Comparison of ENCODE assay signal across 33 cellular contexts in the genomic region with DNA sequence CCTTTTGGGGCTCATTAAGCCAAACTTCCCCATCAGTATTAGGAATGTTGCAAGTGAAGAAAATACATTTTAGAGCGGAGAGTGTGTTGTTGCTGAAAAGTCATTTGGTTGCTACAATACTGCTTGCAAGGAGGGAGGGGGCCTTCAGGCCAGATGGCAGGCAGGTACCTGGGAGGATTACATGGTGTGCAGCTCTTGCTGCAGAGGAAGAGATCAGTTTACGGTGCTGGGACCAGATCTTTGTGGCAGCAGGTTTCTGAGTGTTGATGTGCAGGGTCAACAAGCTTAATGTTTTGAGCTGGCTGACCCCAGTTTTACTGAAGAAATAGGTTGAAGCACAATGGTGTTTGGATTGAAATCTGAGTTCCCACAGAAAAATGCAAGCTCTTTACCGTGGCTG.
A peak's percentile ranks its signal among the peaks of the same experiment; 100 is the strongest.
DNase-seq lines count a peak whose midpoint lies in the region; ATAC-seq, FAIRE-seq and TF ChIP-seq lines count a peak whose summit lies in the region.
"Had no signal": no experiment of that assay in that cellular context is flagged by ENCODE, and none has a peak within 500 bp of the region (broad histone marks: within the 10 kb centered on the region; RNA-seq: fewer than 3 reads in every experiment).

No MANE protein-coding gene starts in this region.

- ATAC-seq in activated CD8-positive, alpha-beta T cell treated with anti-CD3 and anti-CD28 coated beads for 36 hours, result no peak
- ATAC-seq: esophagus mucosa; heart right ventricle; left colon; stimulated activated naive CD8-positive, alpha-beta T cell treated with anti-CD3 and anti-CD28 coated beads, Interleukin-15, Interleukin-2, amounts not matched to agents 100 U/mL and 50 U/mL, for 24 hours had no signal

- H3K27ac Mint-ChIP-seq in neural progenitor cell, result peak overlapping the region; percentile 21
- H3K27ac Mint-ChIP-seq in activated naive CD8-positive, alpha-beta T cell treated with anti-CD3 and anti-CD28 coated beads for 36 hours, result no peak overlapping the region
- no peak overlapping the region for H3K27ac Mint-ChIP-seq in activated CD8-positive, alpha-beta T cell treated with anti-CD3 and anti-CD28 coated beads for 36 hours
- H3K27ac Mint-ChIP-seq: activated CD4-positive, alpha-beta T cell treated with anti-CD3 and anti-CD28 coated beads, Interleukin-2, amount 10 ng/mL, durations not matched to agents 7 days and 5 days; memory B cell had no signal

- H3K9ac ChIP-seq in neural progenitor cell, result no peak overlapping the region

- H3K27me3 Mint-ChIP-seq in neural progenitor cell (ENCODE audit: insufficient read depth, low read depth), result peaks cover 3% of the 10 kb centered on the region
- H3K27me3 Mint-ChIP-seq in activated naive CD8-positive, alpha-beta T cell treated with anti-CD3 and anti-CD28 coated beads for 36 hours, result peaks cover 7% of the 10 kb centered on the region
- peaks cover 4% of the 10 kb centered on the region for H3K27me3 Mint-ChIP-seq in activated CD8-positive, alpha-beta T cell treated with anti-CD3 and anti-CD28 coated beads for 36 hours
- H3K27me3 Mint-ChIP-seq: activated CD4-positive, alpha-beta T cell treated with anti-CD3 and anti-CD28 coated beads, Interleukin-2, amount 10 ng/mL, durations not matched to agents 7 days and 5 days had no signal

- CTCF ChIA-PET in activated CD8-positive, alpha-beta T cell treated with anti-CD3 and anti-CD28 coated beads for 36 hours (lab: Charles Lee), result no interaction called here

- peak overlapping the region; percentile 84 for H2AFZ ChIP-seq in neural progenitor cell (replicated peaks)

- H3K9me3 ChIP-seq in neural progenitor cell (ENCODE audit: low read depth) (no peaks in the 10 kb centered on the region), small intestine (ENCODE audit: control insufficient read depth, low read depth) (no peaks in the 10 kb centered on the region)
- H3K9me3 ChIP-seq: heart right ventricle, neutrophil, prostate gland, testis had no signal

- DNase-seq in D341Med (ENCODE audit: low spot score) (peak; percentile 58), NCI-H2171 (lab: John Stamatoyannopoulos, UW) (peak; percentile 43), cerebellar cortex (ENCODE audit: low spot score) (peak; percentile 47), neural progenitor cell (ENCODE audit: low spot score) (peak; percentile 39), small intestine (no peak)
- DNase-seq in activated naive CD8-positive, alpha-beta T cell treated with anti-CD3 and anti-CD28 coated beads for 36 hours, result no peak
- DNase-seq in activated naive CD4-positive, alpha-beta T cell treated with anti-CD3 and anti-CD28 coated beads, Interleukin-2, amount 50 U/mL, for 16 hours, result no peak
- DNase-seq in activated CD8-positive, alpha-beta T cell treated with anti-CD3 and anti-CD28 coated beads for 36 hours, result no peak
- DNase-seq: activated CD4-positive, alpha-beta T cell treated with anti-CD3 and anti-CD28 coated beads, Interleukin-2, amount 10 ng/mL, durations not matched to agents 7 days and 5 days; activated naive CD4-positive, alpha-beta T cell treated with Interleukin-2 at 50 U/mL for 16 hours; activated T-cell treated with anti-CD3 and anti-CD28 coated beads, Interleukin-2, amount 50 U/mL, for 48 hours; amniotic stem cell; EL; foreskin fibroblast; GOT3; heart right ventricle; left colon; NCI-H1694; NCI-H226; NK-92 treated with Interleukin-12 subunit alpha and Interleukin-12 subunit beta, amount 100 ng/mL, for 24 hours; Right ventricle myocardium superior; stimulated activated naive CD8-positive, alpha-beta T cell treated with anti-CD3 and anti-CD28 coated beads, Interleukin-15, Interleukin-2, amounts not matched to agents 100 U/mL and 50 U/mL, for 24 hours; SW 1271; T-helper 9 cell; testis had no signal

- H3K27ac ChIP-seq in neural progenitor cell (peak overlapping the region; percentile 10), small intestine (ENCODE audit: low read depth in 1 of 2, low read length in 1 of 2) (no peak overlapping the region)
- H3K27ac ChIP-seq: coronary artery, heart right ventricle, neutrophil, prostate gland, testis had no signal

- no peaks in the 10 kb centered on the region for H3K36me3 Mint-ChIP-seq in neural progenitor cell
- no peaks in the 10 kb centered on the region for H3K36me3 Mint-ChIP-seq in activated naive CD8-positive, alpha-beta T cell treated with anti-CD3 and anti-CD28 coated beads for 36 hours
- H3K36me3 Mint-ChIP-seq in activated CD8-positive, alpha-beta T cell treated with anti-CD3 and anti-CD28 coated beads for 36 hours (ENCODE audit: low read depth), result no peaks in the 10 kb centered on the region
- H3K36me3 Mint-ChIP-seq: memory B cell had no signal

- FAIRE-seq in small intestine (lab: Jason Lieb, UNC), result no peak
- FAIRE-seq: bronchial epithelial cell, GM12891, urothelium cell line had no signal

- H3K4me2 ChIP-seq in neural progenitor cell, result peak overlapping the region; percentile 37

- H3K4me1 Mint-ChIP-seq in neural progenitor cell, result peaks cover 7% of the 10 kb centered on the region
- no peaks in the 10 kb centered on the region for H3K4me1 Mint-ChIP-seq in activated naive CD8-positive, alpha-beta T cell treated with anti-CD3 and anti-CD28 coated beads for 36 hours
- H3K4me1 Mint-ChIP-seq in activated CD8-positive, alpha-beta T cell treated with anti-CD3 and anti-CD28 coated beads for 36 hours (ENCODE audit: low read depth), result no peaks in the 10 kb centered on the region
- H3K4me1 Mint-ChIP-seq: activated CD4-positive, alpha-beta T cell treated with anti-CD3 and anti-CD28 coated beads, Interleukin-2, amount 10 ng/mL, durations not matched to agents 7 days and 5 days; memory B cell had no signal

- H4K20me1 ChIP-seq in neural progenitor cell (ENCODE audit: low read depth), result no peaks in the 10 kb centered on the region

- no peaks in the 10 kb centered on the region for H3K79me2 ChIP-seq in neural progenitor cell (ENCODE audit: low read depth)

- H3K4me1 ChIP-seq in neural progenitor cell (peaks cover 29% of the 10 kb centered on the region), small intestine (ENCODE audit: control insufficient read depth in 2 of 2, insufficient read depth in 1 of 2, low read depth in 1 of 2, low read length in 1 of 2) (no peaks in the 10 kb centered on the region)
- H3K4me1 ChIP-seq: prostate gland, testis had no signal

- TF ChIP-seq CTCF in neural progenitor cell (IDR thresholded peaks at IDR 0.05), result no peak
- no peak for TF ChIP-seq CTCF in activated CD8-positive, alpha-beta T cell treated with anti-CD3 and anti-CD28 coated beads for 36 hours (IDR thresholded peaks at IDR 0.05)

- intact Hi-C loops in activated CD8-positive, alpha-beta T cell treated with anti-CD3 and anti-CD28 coated beads for 36 hours (cut with micrococcal nuclease), result no loop called here

- H3K4me3 ChIP-seq in neural progenitor cell (peak overlapping the region; percentile 7), small intestine (ENCODE audit: low read depth in 1 of 2, low read length in 2 of 2) (no peak overlapping the region)
- H3K4me3 ChIP-seq: coronary artery, heart right ventricle, prostate gland, testis had no signal

- H3K27me3 ChIP-seq in neural progenitor cell (no peaks in the 10 kb centered on the region), small intestine (ENCODE audit: control insufficient read depth in 2 of 2, insufficient read depth in 2 of 2, low read length in 2 of 2) (no peaks in the 10 kb centered on the region)
- H3K27me3 ChIP-seq: heart right ventricle, neutrophil, testis had no signal

- no peaks in the 10 kb centered on the region for H3K36me3 ChIP-seq in neural progenitor cell
- H3K36me3 ChIP-seq in small intestine (ENCODE audit: control insufficient read depth in 2 of 2, insufficient read depth in 2 of 2, low read length in 2 of 2), result no peaks in the 10 kb centered on the region
- H3K36me3 ChIP-seq: heart right ventricle, neutrophil, prostate gland had no signal

- POLR2A ChIA-PET in activated CD8-positive, alpha-beta T cell treated with anti-CD3 and anti-CD28 coated beads for 36 hours (lab: Charles Lee), result no interaction called here

- no peaks in the 10 kb centered on the region for H3K9me3 Mint-ChIP-seq in neural progenitor cell
- H3K9me3 Mint-ChIP-seq in activated naive CD8-positive, alpha-beta T cell treated with anti-CD3 and anti-CD28 coated beads for 36 hours, result no peaks in the 10 kb centered on the region
- no peaks in the 10 kb centered on the region for H3K9me3 Mint-ChIP-seq in activated CD8-positive, alpha-beta T cell treated with anti-CD3 and anti-CD28 coated beads for 36 hours
- H3K9me3 Mint-ChIP-seq: activated CD4-positive, alpha-beta T cell treated with anti-CD3 and anti-CD28 coated beads, Interleukin-2, amount 10 ng/mL, durations not matched to agents 7 days and 5 days; memory B cell had no signal

- H3K4me3 Mint-ChIP-seq in neural progenitor cell, result no peak overlapping the region
- no peak overlapping the region for H3K4me3 Mint-ChIP-seq in activated naive CD8-positive, alpha-beta T cell treated with anti-CD3 and anti-CD28 coated beads for 36 hours
- H3K4me3 Mint-ChIP-seq in activated CD8-positive, alpha-beta T cell treated with anti-CD3 and anti-CD28 coated beads for 36 hours, result no peak overlapping the region
- H3K4me3 Mint-ChIP-seq: activated CD4-positive, alpha-beta T cell treated with anti-CD3 and anti-CD28 coated beads, Interleukin-2, amount 10 ng/mL, durations not matched to agents 7 days and 5 days; memory B cell had no signal

- H3F3A ChIP-seq in neural progenitor cell (ENCODE audit: low read depth), result no peaks in the 10 kb centered on the region

- WGBS in small intestine, 3 donors, result 49 to 72% (median 63%) methylated on average over 3 of the region's 3 CpGs

Comparison
In these comparisons a context has a peak if more than half of its experiments do, and no peak if none do; other contexts are left out.
1. DNase-seq: peak in D341Med (single experiment), NCI-H2171 (single experiment), cerebellar cortex (single experiment) and neural progenitor cell (single experiment); none in activated naive CD8-positive, alpha-beta T cell treated with anti-CD3 and anti-CD28 coated beads for 36 hours (single experiment), activated naive CD4-positive, alpha-beta T cell treated with anti-CD3 and anti-CD28 coated beads, Interleukin-2, amount 50 U/mL, for 16 hours (single experiment), small intestine (single experiment) and activated CD8-positive, alpha-beta T cell treated with anti-CD3 and anti-CD28 coated beads for 36 hours (single experiment).